ENCODE assay signal across 29 cellular contexts in genomic region chr12:97299867-97300266, GRCh38.
"Had no signal": no experiment of that assay in that cellular context is flagged by ENCODE, and none has a peak within 500 bp of the region (broad histone marks: within the 10 kb centered on the region; RNA-seq: fewer than 3 reads in every experiment).

No MANE protein-coding gene starts in this region.

- H3K27me3 ChIP-seq: colonic mucosa, foreskin keratinocyte, gastroesophageal sphincter, neutrophil, pancreas, suprapubic skin, thyroid gland had no signal

- H3K4me3 Mint-ChIP-seq: dendritic cell treated with granulocyte-macrophage colony-stimulating factor and Interleukin-4, amounts not matched to agents 40 ng/mL and 50 ng/mL, for 4 days; endodermal cell; natural killer cell; neural crest cell; stimulated activated naive CD8-positive, alpha-beta T cell treated with anti-CD3 and anti-CD28 coated beads, Interleukin-15, amount 100 ng/mL, for 72 hours had no signal

- H3K4me1 ChIP-seq: colonic mucosa, foreskin keratinocyte, gastroesophageal sphincter, heart left ventricle, lower lobe of right lung, pancreas, suprapubic skin, thyroid gland had no signal

- H3K4me1 Mint-ChIP-seq: natural killer cell; stimulated activated naive CD8-positive, alpha-beta T cell treated with anti-CD3 and anti-CD28 coated beads, Interleukin-15, amount 100 ng/mL, for 72 hours had no signal

- ATAC-seq: esophagus mucosa; foreskin keratinocyte; gastroesophageal sphincter; heart left ventricle; left ventricle myocardium superior; lower lobe of right lung; natural killer cell; pancreas; sciatic nerve; stimulated activated naive CD8-positive, alpha-beta T cell treated with anti-CD3 and anti-CD28 coated beads, Interleukin-15, amount 100 ng/mL, for 72 hours had no signal

- H3K36me3 ChIP-seq: colonic mucosa, gastroesophageal sphincter, heart left ventricle, lower lobe of right lung, neutrophil, pancreas, suprapubic skin, thyroid gland had no signal

- H3K27me3 Mint-ChIP-seq: progenitor cell of endocrine pancreas had no signal

- H3K9me3 Mint-ChIP-seq: natural killer cell had no signal

- H3K4me3 ChIP-seq: colonic mucosa, gastroesophageal sphincter, heart left ventricle, lower lobe of right lung, pancreas, smooth muscle cell, suprapubic skin, thyroid gland had no signal

- H3K4me2 ChIP-seq: smooth muscle cell had no signal

- H3K36me3 Mint-ChIP-seq: natural killer cell had no signal

- FAIRE-seq: pancreas had no signal

- H3K27ac ChIP-seq: colonic mucosa, epithelial cell of prostate, foreskin keratinocyte, gastroesophageal sphincter, heart left ventricle, lower lobe of right lung, neutrophil, pancreas, suprapubic skin, thyroid gland had no signal

- DNase-seq: colonic mucosa; effector CD8-positive, alpha-beta T cell; endodermal cell; foreskin keratinocyte; heart left ventricle; hippocampal formation; islet precursor cell; left ventricle myocardium superior; lower lobe of right lung; natural killer cell; pancreas; stimulated activated CD4-positive, alpha-beta T cell treated with anti-CD3 and anti-CD28 coated beads, Interleukin-12 subunit alpha, Interleukin-12 subunit beta, amount 100 ng/mL, for 4 hours; stimulated activated CD4-positive, alpha-beta T cell treated with anti-CD3 and anti-CD28 coated beads, Interleukin-1b, Interleukin-23, amount 100 ng/mL, for 48 hours; stimulated activated CD4-positive, alpha-beta T cell treated with anti-CD3 and anti-CD28 coated beads, Interleukin-4, amount 100 ng/mL, for 1 hour; stimulated activated CD8-positive, alpha-beta memory T cell treated with anti-CD3 and anti-CD28 coated beads, Interleukin-4, amount 100 ng/mL, for 48 hours; stimulated activated naive CD4-positive, alpha-beta T cell; stimulated activated naive CD8-positive, alpha-beta T cell treated with anti-CD3 and anti-CD28 coated beads, Interleukin-15, amount 100 ng/mL, for 72 hours; thyroid gland; trophoblast cell had no signal

- H3K9me3 ChIP-seq: colonic mucosa, neutrophil, pancreas, suprapubic skin, thyroid gland had no signal

- H3K27ac Mint-ChIP-seq: dendritic cell treated with granulocyte-macrophage colony-stimulating factor and Interleukin-4, amounts not matched to agents 40 ng/mL and 50 ng/mL, for 4 days; endodermal cell; natural killer cell; progenitor cell of endocrine pancreas; stimulated activated naive CD8-positive, alpha-beta T cell treated with anti-CD3 and anti-CD28 coated beads, Interleukin-15, amount 100 ng/mL, for 72 hours had no signal
